ENCODE assay signal across 2 cellular contexts in the genomic region with DNA sequence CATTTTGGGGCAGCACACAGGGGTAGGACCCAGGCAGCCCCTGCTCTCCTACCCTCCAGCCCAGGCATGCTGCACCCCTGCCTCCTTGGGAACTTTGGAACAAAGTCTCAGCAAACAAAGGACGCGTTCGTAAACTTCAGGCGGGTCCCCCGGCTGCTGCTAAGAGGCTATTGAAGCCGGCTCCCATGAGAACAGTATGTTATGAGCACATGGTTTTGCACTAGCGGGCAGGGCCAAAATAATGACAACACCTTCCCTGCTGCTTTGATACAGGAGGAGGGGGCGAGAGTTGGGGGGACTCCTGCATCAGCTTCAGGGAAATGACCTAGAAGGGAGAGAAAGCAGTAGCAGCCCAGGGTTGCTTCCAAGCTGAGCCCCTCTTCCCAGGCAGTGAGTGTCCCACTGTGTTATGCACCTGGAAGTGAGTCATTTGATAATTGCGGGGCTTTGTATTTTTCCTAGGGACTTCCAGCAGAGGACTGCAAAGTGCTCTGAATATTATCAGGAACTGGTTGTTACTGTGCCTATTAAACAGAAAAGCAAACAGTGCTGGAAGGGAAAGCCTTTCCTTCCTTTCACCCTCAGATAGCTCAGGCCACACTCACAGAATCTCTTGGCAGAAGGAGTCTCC.
TF ChIP-seq lines count a peak whose summit lies in the region.

No MANE protein-coding gene starts in this region.

TF ChIP-seq in A549, 52 proteins besides CTCF, POLR2A, EP300 and RAD21:
- TF ChIP-seq RNF2 (IDR thresholded peaks at IDR 0.05; ENCODE audit: borderline replicate concordance, low read depth) = no peak
- TF ChIP-seq, protein P1, sequence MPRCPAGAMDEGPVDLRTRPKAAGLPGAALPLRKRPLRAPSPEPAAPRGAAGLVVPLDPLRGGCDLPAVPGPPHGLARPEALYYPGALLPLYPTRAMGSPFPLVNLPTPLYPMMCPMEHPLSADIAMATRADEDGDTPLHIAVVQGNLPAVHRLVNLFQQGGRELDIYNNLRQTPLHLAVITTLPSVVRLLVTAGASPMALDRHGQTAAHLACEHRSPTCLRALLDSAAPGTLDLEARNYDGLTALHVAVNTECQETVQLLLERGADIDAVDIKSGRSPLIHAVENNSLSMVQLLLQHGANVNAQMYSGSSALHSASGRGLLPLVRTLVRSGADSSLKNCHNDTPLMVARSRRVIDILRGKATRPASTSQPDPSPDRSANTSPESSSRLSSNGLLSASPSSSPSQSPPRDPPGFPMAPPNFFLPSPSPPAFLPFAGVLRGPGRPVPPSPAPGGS (IDR thresholded peaks at IDR 0.05) = no peak
- TF ChIP-seq HOXA7 (CRISPR knock-in tag; IDR thresholded peaks at IDR 0.05) = no peak
- TF ChIP-seq FOSL2 (IDR thresholded peaks at IDR 0.05) = 0 out of 2 replicates have a peak, but pooled peaks have one; percentile 9
- TF ChIP-seq FOSL2 (CRISPR knock-in tag; IDR thresholded peaks at IDR 0.05) = peak; percentile 50; the same call in 1 of the 2 replicates
- TF ChIP-seq JUN (IDR thresholded peaks at IDR 0.05) = 0 out of 5 replicates have a peak, but pooled peaks of 1 of the 2 experiments have one; percentile 25
- no peak for TF ChIP-seq ZC3H11A (IDR thresholded peaks at IDR 0.05)
- TF ChIP-seq MYC (IDR thresholded peaks at IDR 0.05; ENCODE audit: borderline replicate concordance, low read length) = no peak
- TF ChIP-seq, protein P2, sequence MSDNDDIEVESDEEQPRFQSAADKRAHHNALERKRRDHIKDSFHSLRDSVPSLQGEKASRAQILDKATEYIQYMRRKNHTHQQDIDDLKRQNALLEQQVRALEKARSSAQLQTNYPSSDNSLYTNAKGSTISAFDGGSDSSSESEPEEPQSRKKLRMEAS (IDR thresholded peaks at IDR 0.05) = peak; percentile 46; the same call in 1 of the 2 replicates
- TF ChIP-seq ZNF302 (CRISPR knock-in tag; IDR thresholded peaks at IDR 0.05) = no peak
- no peak for TF ChIP-seq CEBPB (IDR thresholded peaks at IDR 0.05)
- no peak for TF ChIP-seq HOXB13 (CRISPR knock-in tag; IDR thresholded peaks at IDR 0.05; ENCODE audit: low read depth)
- TF ChIP-seq BHLHE40 (IDR thresholded peaks at IDR 0.05; ENCODE audit: low read depth, low read length) = no peak
- TF ChIP-seq ZSCAN20 (CRISPR knock-in tag; IDR thresholded peaks at IDR 0.05) = no peak
- TF ChIP-seq EHMT2 (IDR thresholded peaks at IDR 0.05; ENCODE audit: low read depth) = no peak
- no peak for TF ChIP-seq MAZ (IDR thresholded peaks at IDR 0.05; ENCODE audit: borderline replicate concordance, low read depth, low read length)
- no peak for TF ChIP-seq SMC3 (IDR thresholded peaks at IDR 0.05)
- TF ChIP-seq ESRRA (IDR thresholded peaks at IDR 0.05; ENCODE audit: borderline replicate concordance, low read length) = no peak
- TF ChIP-seq, protein P3, sequence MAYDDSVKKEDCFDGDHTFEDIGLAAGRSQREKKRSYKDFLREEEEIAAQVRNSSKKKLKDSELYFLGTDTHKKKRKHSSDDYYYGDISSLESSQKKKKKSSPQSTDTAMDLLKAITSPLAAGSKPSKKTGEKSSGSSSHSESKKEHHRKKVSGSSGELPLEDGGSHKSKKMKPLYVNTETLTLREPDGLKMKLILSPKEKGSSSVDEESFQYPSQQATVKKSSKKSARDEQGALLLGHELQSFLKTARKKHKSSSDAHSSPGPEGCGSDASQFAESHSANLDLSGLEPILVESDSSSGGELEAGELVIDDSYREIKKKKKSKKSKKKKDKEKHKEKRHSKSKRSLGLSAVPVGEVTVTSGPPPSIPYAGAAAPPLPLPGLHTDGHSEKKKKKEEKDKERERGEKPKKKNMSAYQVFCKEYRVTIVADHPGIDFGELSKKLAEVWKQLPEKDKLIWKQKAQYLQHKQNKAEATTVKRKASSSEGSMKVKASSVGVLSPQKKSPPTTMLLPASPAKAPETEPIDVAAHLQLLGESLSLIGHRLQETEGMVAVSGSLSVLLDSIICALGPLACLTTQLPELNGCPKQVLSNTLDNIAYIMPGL (CRISPR knock-in tag; IDR thresholded peaks at IDR 0.05; ENCODE audit: borderline replicate concordance) = no peak
- no peak for TF ChIP-seq PHF8 (IDR thresholded peaks at IDR 0.05; ENCODE audit: borderline replicate concordance, low read depth)

TF ChIP-seq in HepG2, 621 proteins besides CTCF, POLR2A, EP300 and RAD21:
- TF ChIP-seq, protein P4, sequence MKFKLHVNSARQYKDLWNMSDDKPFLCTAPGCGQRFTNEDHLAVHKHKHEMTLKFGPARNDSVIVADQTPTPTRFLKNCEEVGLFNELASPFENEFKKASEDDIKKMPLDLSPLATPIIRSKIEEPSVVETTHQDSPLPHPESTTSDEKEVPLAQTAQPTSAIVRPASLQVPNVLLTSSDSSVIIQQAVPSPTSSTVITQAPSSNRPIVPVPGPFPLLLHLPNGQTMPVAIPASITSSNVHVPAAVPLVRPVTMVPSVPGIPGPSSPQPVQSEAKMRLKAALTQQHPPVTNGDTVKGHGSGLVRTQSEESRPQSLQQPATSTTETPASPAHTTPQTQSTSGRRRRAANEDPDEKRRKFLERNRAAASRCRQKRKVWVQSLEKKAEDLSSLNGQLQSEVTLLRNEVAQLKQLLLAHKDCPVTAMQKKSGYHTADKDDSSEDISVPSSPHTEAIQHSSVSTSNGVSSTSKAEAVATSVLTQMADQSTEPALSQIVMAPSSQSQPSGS (CRISPR knock-in tag; IDR thresholded peaks at IDR 0.05) = 0 out of 2 replicates have a peak, but pooled peaks have one; percentile 10
- TF ChIP-seq SAP130 (CRISPR knock-in tag; IDR thresholded peaks at IDR 0.05; ENCODE audit: low read depth) (peak; percentile 29; the same call in 1 of the 2 replicates), ZSCAN25 (CRISPR knock-in tag; IDR thresholded peaks at IDR 0.05) (peak; percentile 75), FOSL2 (CRISPR knock-in tag; IDR thresholded peaks at IDR 0.05) (peak; percentile 80), ELF3 (CRISPR knock-in tag; IDR thresholded peaks at IDR 0.05) (0 out of 2 replicates have a peak, but pooled peaks have one; percentile 27), TGIF2 (CRISPR knock-in tag; IDR thresholded peaks at IDR 0.05) (no peak), ZNF124 (CRISPR knock-in tag; IDR thresholded peaks at IDR 0.05) (peak; percentile 39; the same call in 1 of the 2 replicates), XRCC5 (optimal IDR thresholded peaks at IDR 0.05; ENCODE audit: low read length) (peak; percentile 12), ZNF296 (CRISPR knock-in tag; conservative IDR thresholded peaks at IDR 0.05) (no peak)
- TF ChIP-seq, protein P5, sequence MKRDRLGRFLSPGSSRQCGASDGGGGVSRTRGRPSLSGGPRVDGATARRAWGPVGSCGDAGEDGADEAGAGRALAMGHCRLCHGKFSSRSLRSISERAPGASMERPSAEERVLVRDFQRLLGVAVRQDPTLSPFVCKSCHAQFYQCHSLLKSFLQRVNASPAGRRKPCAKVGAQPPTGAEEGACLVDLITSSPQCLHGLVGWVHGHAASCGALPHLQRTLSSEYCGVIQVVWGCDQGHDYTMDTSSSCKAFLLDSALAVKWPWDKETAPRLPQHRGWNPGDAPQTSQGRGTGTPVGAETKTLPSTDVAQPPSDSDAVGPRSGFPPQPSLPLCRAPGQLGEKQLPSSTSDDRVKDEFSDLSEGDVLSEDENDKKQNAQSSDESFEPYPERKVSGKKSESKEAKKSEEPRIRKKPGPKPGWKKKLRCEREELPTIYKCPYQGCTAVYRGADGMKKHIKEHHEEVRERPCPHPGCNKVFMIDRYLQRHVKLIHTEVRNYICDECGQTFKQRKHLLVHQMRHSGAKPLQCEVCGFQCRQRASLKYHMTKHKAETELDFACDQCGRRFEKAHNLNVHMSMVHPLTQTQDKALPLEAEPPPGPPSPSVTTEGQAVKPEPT (CRISPR knock-in tag; IDR thresholded peaks at IDR 0.05; ENCODE audit: low read depth) = 0 out of 2 replicates have a peak, but pooled peaks have one; percentile 45
- TF ChIP-seq, protein P2 (IDR thresholded peaks at IDR 0.05) = peak; percentile 60
- TF ChIP-seq, protein P6, sequence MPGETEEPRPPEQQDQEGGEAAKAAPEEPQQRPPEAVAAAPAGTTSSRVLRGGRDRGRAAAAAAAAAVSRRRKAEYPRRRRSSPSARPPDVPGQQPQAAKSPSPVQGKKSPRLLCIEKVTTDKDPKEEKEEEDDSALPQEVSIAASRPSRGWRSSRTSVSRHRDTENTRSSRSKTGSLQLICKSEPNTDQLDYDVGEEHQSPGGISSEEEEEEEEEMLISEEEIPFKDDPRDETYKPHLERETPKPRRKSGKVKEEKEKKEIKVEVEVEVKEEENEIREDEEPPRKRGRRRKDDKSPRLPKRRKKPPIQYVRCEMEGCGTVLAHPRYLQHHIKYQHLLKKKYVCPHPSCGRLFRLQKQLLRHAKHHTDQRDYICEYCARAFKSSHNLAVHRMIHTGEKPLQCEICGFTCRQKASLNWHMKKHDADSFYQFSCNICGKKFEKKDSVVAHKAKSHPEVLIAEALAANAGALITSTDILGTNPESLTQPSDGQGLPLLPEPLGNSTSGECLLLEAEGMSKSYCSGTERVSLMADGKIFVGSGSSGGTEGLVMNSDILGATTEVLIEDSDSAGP (CRISPR knock-in tag; IDR thresholded peaks at IDR 0.05; ENCODE audit: borderline replicate concordance) = peak; percentile 44; the same call in 1 of the 2 replicates
- TF ChIP-seq, protein P7, sequence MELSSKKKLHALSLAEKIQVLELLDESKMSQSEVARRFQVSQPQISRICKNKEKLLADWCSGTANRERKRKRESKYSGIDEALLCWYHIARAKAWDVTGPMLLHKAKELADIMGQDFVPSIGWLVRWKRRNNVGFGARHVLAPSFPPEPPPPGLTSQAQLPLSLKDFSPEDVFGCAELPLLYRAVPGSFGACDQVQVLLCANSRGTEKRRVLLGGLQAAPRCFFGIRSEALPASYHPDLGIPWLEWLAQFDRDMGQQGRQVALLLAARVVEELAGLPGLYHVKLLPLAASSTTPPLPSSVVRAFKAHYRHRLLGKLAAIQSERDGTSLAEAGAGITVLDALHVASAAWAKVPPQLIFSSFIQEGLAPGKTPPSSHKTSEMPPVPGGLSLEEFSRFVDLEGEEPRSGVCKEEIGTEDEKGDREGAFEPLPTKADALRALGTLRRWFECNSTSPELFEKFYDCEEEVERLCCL (CRISPR knock-in tag; IDR thresholded peaks at IDR 0.05; ENCODE audit: borderline replicate concordance) = no peak
- TF ChIP-seq, protein P8, sequence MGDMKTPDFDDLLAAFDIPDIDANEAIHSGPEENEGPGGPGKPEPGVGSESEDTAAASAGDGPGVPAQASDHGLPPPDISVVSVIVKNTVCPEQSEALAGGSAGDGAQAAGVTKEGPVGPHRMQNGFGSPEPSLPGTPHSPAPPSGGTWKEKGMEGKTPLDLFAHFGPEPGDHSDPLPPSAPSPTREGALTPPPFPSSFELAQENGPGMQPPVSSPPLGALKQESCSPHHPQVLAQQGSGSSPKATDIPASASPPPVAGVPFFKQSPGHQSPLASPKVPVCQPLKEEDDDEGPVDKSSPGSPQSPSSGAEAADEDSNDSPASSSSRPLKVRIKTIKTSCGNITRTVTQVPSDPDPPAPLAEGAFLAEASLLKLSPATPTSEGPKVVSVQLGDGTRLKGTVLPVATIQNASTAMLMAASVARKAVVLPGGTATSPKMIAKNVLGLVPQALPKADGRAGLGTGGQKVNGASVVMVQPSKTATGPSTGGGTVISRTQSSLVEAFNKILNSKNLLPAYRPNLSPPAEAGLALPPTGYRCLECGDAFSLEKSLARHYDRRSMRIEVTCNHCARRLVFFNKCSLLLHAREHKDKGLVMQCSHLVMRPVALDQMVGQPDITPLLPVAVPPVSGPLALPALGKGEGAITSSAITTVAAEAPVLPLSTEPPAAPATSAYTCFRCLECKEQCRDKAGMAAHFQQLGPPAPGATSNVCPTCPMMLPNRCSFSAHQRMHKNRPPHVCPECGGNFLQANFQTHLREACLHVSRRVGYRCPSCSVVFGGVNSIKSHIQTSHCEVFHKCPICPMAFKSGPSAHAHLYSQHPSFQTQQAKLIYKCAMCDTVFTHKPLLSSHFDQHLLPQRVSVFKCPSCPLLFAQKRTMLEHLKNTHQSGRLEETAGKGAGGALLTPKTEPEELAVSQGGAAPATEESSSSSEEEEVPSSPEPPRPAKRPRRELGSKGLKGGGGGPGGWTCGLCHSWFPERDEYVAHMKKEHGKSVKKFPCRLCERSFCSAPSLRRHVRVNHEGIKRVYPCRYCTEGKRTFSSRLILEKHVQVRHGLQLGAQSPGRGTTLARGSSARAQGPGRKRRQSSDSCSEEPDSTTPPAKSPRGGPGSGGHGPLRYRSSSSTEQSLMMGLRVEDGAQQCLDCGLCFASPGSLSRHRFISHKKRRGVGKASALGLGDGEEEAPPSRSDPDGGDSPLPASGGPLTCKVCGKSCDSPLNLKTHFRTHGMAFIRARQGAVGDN (CRISPR knock-in tag; IDR thresholded peaks at IDR 0.05) = peak; percentile 51
